11 cellular contexts compared by ENCODE assay signal in the genomic region with DNA sequence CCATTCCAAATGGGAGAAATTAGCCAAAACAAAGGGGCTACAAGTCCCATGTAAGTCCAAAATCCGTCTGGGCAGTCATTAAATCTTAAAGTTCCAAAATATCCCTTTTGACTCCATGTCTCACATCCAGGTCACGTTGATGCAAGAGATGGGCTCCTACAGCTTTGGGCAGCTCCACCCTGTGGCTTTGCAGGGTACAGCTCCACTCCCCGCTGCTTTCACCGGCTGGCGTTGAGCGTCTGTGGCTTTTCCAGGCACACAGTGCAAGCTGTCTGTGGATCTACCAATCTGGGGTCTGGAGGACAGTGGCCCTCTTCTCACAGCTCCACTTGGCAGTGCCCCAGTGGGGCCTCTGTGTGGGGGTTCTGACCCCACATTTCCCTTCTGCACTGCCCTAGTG. TPM values are rescaled to one million over a fixed set of nuclear protein-coding genes. Genes with fewer than 3 reads are reported as not detected.
DNase-seq lines count a peak whose midpoint lies in the region; ATAC-seq and TF ChIP-seq lines count a peak whose summit lies in the region.
"Had no signal": no experiment of that assay in that cellular context is flagged by ENCODE, and none has a peak within 500 bp of the region (broad histone marks: within the 10 kb centered on the region; RNA-seq: fewer than 3 reads in every experiment).

No MANE protein-coding gene starts in this region.

- DNase-seq in GM06990 (ENCODE audit: extremely low read depth, insufficient read length), result no peak
- DNase-seq in SJCRH30, result peak; percentile 30 to 61
- peak; percentile 5 for DNase-seq in iPS DF 19.7 (ENCODE audit: low read depth, low spot score)
- no peak for DNase-seq in NCI-H2107 (lab: John Stamatoyannopoulos, UW)
- DNase-seq in thyroid gland, result no peak
- DNase-seq: caudate nucleus, NCI-H1092 treated with DMSO at 0.1 percent for 48 hours, SIG-M5 had no signal

- ATAC-seq in HG02852 (IDR thresholded peaks at IDR 0.05; ENCODE audit: unreplicated experiment) (peak; percentile 45), GM18520 (IDR thresholded peaks at IDR 0.05; ENCODE audit: unreplicated experiment) (no peak), GM19395 (IDR thresholded peaks at IDR 0.05; ENCODE audit: unreplicated experiment) (no peak)

- H3K4me3 ChIP-seq in GM06990 (replicated peaks; ENCODE audit: low read depth, low read length) (no peak overlapping the region), SJCRH30 (no peak overlapping the region), thyroid gland (replicated peaks in 1 of 3) (no peak overlapping the region)

- peak; percentile 26 for TF ChIP-seq CTCF in GM06990 (IDR thresholded peaks at IDR 0.05; ENCODE audit: insufficient read depth, low read length, poor library complexity, severe bottlenecking)
- TF ChIP-seq CTCF in thyroid gland (IDR thresholded peaks at IDR 0.05), result no peak

- intact Hi-C loops in thyroid gland (cut with DNase I), result no loop called here

- H3K36me3 ChIP-seq in GM06990 (ENCODE audit: control insufficient read depth, insufficient read depth, low read length) (no peaks in the 10 kb centered on the region), SJCRH30 (no peaks in the 10 kb centered on the region), thyroid gland (no peaks in the 10 kb centered on the region)

- no peaks in the 10 kb centered on the region for H3K27me3 ChIP-seq in GM06990 (replicated peaks; ENCODE audit: control insufficient read depth, insufficient read depth, low read length)
- H3K27me3 ChIP-seq in SJCRH30, result no peaks in the 10 kb centered on the region
- no peaks in the 10 kb centered on the region for H3K27me3 ChIP-seq in thyroid gland

- H3K27ac ChIP-seq in SJCRH30 (no peak overlapping the region), thyroid gland (no peak overlapping the region)

- H3K4me1 ChIP-seq in SJCRH30 (no peaks in the 10 kb centered on the region), thyroid gland (no peaks in the 10 kb centered on the region)

- WGBS in thyroid gland, 2 donors, result 76 to 80% methylated on average over 6 of the region's 6 CpGs

- H3K9me3 ChIP-seq in SJCRH30 (replicated peaks) (no peaks in the 10 kb centered on the region), thyroid gland (no peaks in the 10 kb centered on the region)

- TF ChIP-seq POLR2A in thyroid gland (IDR thresholded peaks at IDR 0.05), result no peak

RNA-seq across cellular contexts. Expression of a gene that starts 51.3 kb away (rescaled TPM):
- 0.10 and 0.13 TPM in 2 replicates for total RNA-seq in SJCRH30 (2014; rRNA removed; shearing (Covaris generic))
- total RNA-seq in thyroid gland, result 1 to 10 TPM in 3 of 4 donors, under 1 TPM in 1; 0.44 to 4.2 (median 3.2) TPM

Comparison
In these comparisons a context has a peak if more than half of its experiments do, and no peak if none do; other contexts are left out.
1. DNase-seq: peak in SJCRH30 (2 of 2) and iPS DF 19.7 (single experiment); none in GM06990 (single experiment), NCI-H2107 (single experiment) and thyroid gland (0 of 2).